ENCODE assay signal across 8 cellular contexts in genomic region chr19:3095375-3096191, GRCh38. TPM values are rescaled to one million over a fixed set of nuclear protein-coding genes. Genes with fewer than 3 reads are reported as not detected.
DNase-seq lines count a peak whose midpoint lies in the region; ATAC-seq, FAIRE-seq and TF ChIP-seq lines count a peak whose summit lies in the region.

No MANE protein-coding gene starts in this region.

- no peak for FAIRE-seq in D721Med (lab: Jason Lieb, UNC)

- DNase-seq in D721Med (ENCODE audit: insufficient read length, low spot score) (peak; percentile 19), RWPE2 (ENCODE audit: low spot score) (no peak), adipocyte (ENCODE audit: low read depth) (peak; percentile 41), left lung (peak in 1 of 2 donors; percentile 76), NCI-H2107 treated with DMSO at 0.1 percent for 48 hours (lab: John Stamatoyannopoulos, UW; ENCODE audit: unreplicated experiment) (no peak)
- peak; percentile 8 for DNase-seq in stimulated activated CD8-positive, alpha-beta memory T cell treated with anti-CD3 and anti-CD28 coated beads, Interleukin-7, amount 100 ng/mL, for 24 hours (ENCODE audit: low read depth)

- H3K4me1 ChIP-seq in RWPE2 (ENCODE audit: insufficient read depth, poor library complexity, severe bottlenecking) = peaks cover 17% of the 10 kb centered on the region
- peaks cover 40% of the 10 kb centered on the region for H3K4me1 ChIP-seq in adipocyte (ENCODE audit: control insufficient read depth, insufficient read depth, low read length)
- peaks cover 38 to 59% of the 10 kb centered on the region in 2 donors for H3K4me1 ChIP-seq in left lung

- H3K9me3 ChIP-seq in RWPE2 (ENCODE audit: severe bottlenecking) (no peaks in the 10 kb centered on the region), adipocyte (ENCODE audit: control insufficient read depth, low read length) (no peaks in the 10 kb centered on the region), left lung (no peaks in the 10 kb centered on the region)

- TF ChIP-seq CTCF in D721Med (IDR thresholded peaks at IDR 0.05; ENCODE audit: insufficient read depth, missing control alignments) (no peak), RWPE2 (IDR thresholded peaks at IDR 0.05; ENCODE audit: poor library complexity, severe bottlenecking) (no peak), left lung (IDR thresholded peaks at IDR 0.05) (no peak)

- peak; percentile 27; the same call in 1 of the 3 replicates for ATAC-seq in RWPE2 (ENCODE audit: low read depth)
- peak; percentile 5 for ATAC-seq in left lung
- no peak for ATAC-seq in HG02970 (IDR thresholded peaks at IDR 0.05; ENCODE audit: low FRiP score, unreplicated experiment)
- ATAC-seq in GM21390 (IDR thresholded peaks at IDR 0.05; ENCODE audit: unreplicated experiment) = no peak

- H3K36me3 ChIP-seq in RWPE2 (ENCODE audit: low read depth) (no peaks in the 10 kb centered on the region), adipocyte (ENCODE audit: control insufficient read depth, insufficient read depth, low read length, severe bottlenecking) (no peaks in the 10 kb centered on the region), left lung (no peaks in the 10 kb centered on the region)

- H3K27me3 ChIP-seq in RWPE2 (ENCODE audit: insufficient read depth, poor library complexity, severe bottlenecking) (no peaks in the 10 kb centered on the region), adipocyte (replicated peaks; ENCODE audit: control insufficient read depth, insufficient read depth, low read length) (no peaks in the 10 kb centered on the region), left lung (peaks cover 0 to 48% of the 10 kb centered on the region in 2 donors)

- H3K4me3 ChIP-seq in RWPE2 (ENCODE audit: severe bottlenecking) (peak overlapping the region; percentile 87), adipocyte (ENCODE audit: low read length) (peak overlapping the region; percentile 96), left lung (peak overlapping the region; percentile 70 to 96)

- H3K27ac ChIP-seq in RWPE2 (ENCODE audit: poor library complexity, severe bottlenecking) (peak overlapping the region; percentile 5), left lung (peak overlapping the region; percentile 33 to 78)

- peak overlapping the region; percentile 99 for H3K9ac ChIP-seq in adipocyte (ENCODE audit: low read length)

- intact Hi-C loops in left lung (cut with DNase I) = no loop called here

RNA-seq across cellular contexts. Expression of gene GNA11, which starts 1.4 kb away (rescaled TPM):
- 10 to 100 TPM; 57.2 to 59.9 TPM for total RNA-seq in left lung

RNA-seq across cellular contexts. Expression of gene TLE5, which starts 33.3 kb away (rescaled TPM):
- 100 to 1,000 TPM; 335 to 409 TPM for total RNA-seq in left lung

RNA-seq across cellular contexts. Expression of gene GNA15, which starts 40.2 kb away (rescaled TPM):
- total RNA-seq in left lung = 10 to 100 TPM; 17.6 to 35.9 TPM

Comparison
In these comparisons a context has a peak if more than half of its experiments do, and no peak if none do; other contexts are left out.
1. DNase-seq: peak in D721Med (single experiment), adipocyte (single experiment) and stimulated activated CD8-positive, alpha-beta memory T cell treated with anti-CD3 and anti-CD28 coated beads, Interleukin-7, amount 100 ng/mL, for 24 hours (single experiment); none in RWPE2 (single experiment) and NCI-H2107 treated with DMSO at 0.1 percent for 48 hours (single experiment).
2. ATAC-seq: peak in RWPE2 (single experiment) and left lung (single experiment); none in HG02970 (single experiment) and GM21390 (single experiment).
3. Peak in every context shown above with its lines, with median percentiles within 50 percentile points of each other: H3K4me3 ChIP-seq.